24 cellular contexts compared by ENCODE assay signal in the genomic region with DNA sequence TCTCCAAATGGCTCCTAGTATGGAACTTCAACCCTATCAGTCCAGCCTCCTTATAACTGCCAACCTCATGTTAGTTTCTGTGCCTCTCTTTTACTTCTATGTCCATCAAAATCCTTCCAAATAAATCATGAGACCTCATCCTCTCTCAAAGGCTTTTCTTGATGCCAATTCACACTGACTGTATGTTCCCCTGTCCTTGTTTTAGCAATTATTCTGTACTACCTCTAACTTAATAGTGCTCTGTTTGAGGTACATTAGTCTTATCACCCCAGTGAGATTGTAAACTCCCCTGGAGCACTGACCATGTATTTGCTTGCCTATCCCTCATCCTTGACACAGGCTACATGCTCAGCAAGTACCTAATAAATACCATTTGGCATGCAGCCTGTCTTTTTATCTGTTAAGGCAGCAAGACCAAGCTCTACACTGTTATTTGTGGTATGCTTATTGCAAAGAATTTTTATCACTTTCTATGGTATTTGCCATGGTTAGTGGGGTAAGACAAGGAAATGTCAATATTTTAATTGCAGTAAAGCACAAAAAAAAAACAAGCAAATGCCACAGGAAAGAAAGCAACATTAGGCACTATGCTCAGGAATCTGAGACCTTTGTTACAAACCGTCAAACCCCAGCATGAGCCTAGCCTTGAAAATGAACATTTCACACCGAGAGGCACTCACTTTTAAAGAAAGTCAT.
DNase-seq lines count a peak whose midpoint lies in the region; ATAC-seq and TF ChIP-seq lines count a peak whose summit lies in the region.
"Had no signal": no experiment of that assay in that cellular context is flagged by ENCODE, and none has a peak within 500 bp of the region (broad histone marks: within the 10 kb centered on the region; RNA-seq: fewer than 3 reads in every experiment).

No MANE protein-coding gene starts in this region.

- H3K36me3 ChIP-seq in mesodermal cell (ENCODE audit: control insufficient read depth, insufficient read depth, low read length) = no peaks in the 10 kb centered on the region
- H3K36me3 ChIP-seq: BLaER1 treated with 17β-estradiol and CSF1 and Interleukin-3, amounts not matched to agents 10 nM and 100 nM had no signal

- no peak overlapping the region for H3K4me3 ChIP-seq in LNCaP clone FGC (ENCODE audit: low read depth, low read length)
- H3K4me3 ChIP-seq in mesodermal cell (ENCODE audit: extremely low read depth, insufficient read depth, low read length, poor library complexity, severe bottlenecking) = no peak overlapping the region
- H3K4me3 ChIP-seq: BLaER1 treated with 17β-estradiol and CSF1 and Interleukin-3, amounts not matched to agents 10 nM and 100 nM had no signal

- peaks cover 6% of the 10 kb centered on the region for H3K4me1 ChIP-seq in mesodermal cell (ENCODE audit: control insufficient read depth, insufficient read depth, low read length, poor library complexity, severe bottlenecking)
- H3K4me1 ChIP-seq: BLaER1 treated with 17β-estradiol and CSF1 and Interleukin-3, amounts not matched to agents 10 nM and 100 nM had no signal

- no peaks in the 10 kb centered on the region for H3K9me3 ChIP-seq in mesodermal cell (ENCODE audit: control insufficient read depth, low read length)
- H3K9me3 ChIP-seq: BLaER1 treated with 17β-estradiol and CSF1 and Interleukin-3, amounts not matched to agents 10 nM and 100 nM had no signal

- TF ChIP-seq CTCF in C4-2B (conservative IDR thresholded peaks at IDR 0.05) (no peak), LNCaP clone FGC (IDR thresholded peaks at IDR 0.05; ENCODE audit: control insufficient read depth, extremely low read depth, insufficient read depth) (no peak)

- ATAC-seq in HG02588 (IDR thresholded peaks at IDR 0.05; ENCODE audit: unreplicated experiment) (no peak), GM21367 (IDR thresholded peaks at IDR 0.05; ENCODE audit: unreplicated experiment) (no peak), GM21737 (IDR thresholded peaks at IDR 0.05; ENCODE audit: unreplicated experiment) (no peak), HG03139 (IDR thresholded peaks at IDR 0.05; ENCODE audit: unreplicated experiment) (no peak)
- ATAC-seq: CD8-positive, alpha-beta T cell; SK-N-SH treated with all-trans-retinoic acid at 6 μM for 48 hours had no signal

- H3K27ac ChIP-seq in C4-2B = peak overlapping the region; percentile 33; the same call in 1 of the 2 replicates
- peak overlapping the region; percentile 16 for H3K27ac ChIP-seq in mesodermal cell (ENCODE audit: low read depth, low read length, severe bottlenecking)
- H3K27ac ChIP-seq: BLaER1 treated with 17β-estradiol and CSF1 and Interleukin-3, amounts not matched to agents 10 nM and 100 nM; RWPE1 had no signal

- DNase-seq in LNCaP clone FGC (ENCODE audit: low read depth) (peak; percentile 68), astrocyte of the hippocampus (ENCODE audit: low read depth, low spot score) (peak; percentile 26)
- DNase-seq: 8988T; Calu3; CD8-positive, alpha-beta T cell; DMS53; EL; GF-D8; H7; KG1; NCI-H1092 treated with DMSO at 0.1 percent for 48 hours; NCI-H1436 treated with DMSO at 0.1 percent for 48 hours; NCI-H1930; NCI-H2227 treated with DMSO at 0.1 percent for 48 hours; NCI-H524 treated with DMSO at 0.1 percent for 48 hours had no signal

- WGBS in mesodermal cell (ENCODE audit: insufficient coverage in 2 of 2), 2 experiments = no CpG with 5 or more reads among the region's 2 CpGs
